Comparison of ENCODE assay signal across 1 cellular context in genomic region chr20:63377256-63378114, GRCh38.
A peak's percentile ranks its signal among the peaks of the same experiment; 100 is the strongest.
TF ChIP-seq lines count a peak whose summit lies in the region.

No MANE protein-coding gene starts in this region.

TF ChIP-seq in HepG2, 621 proteins besides CTCF, POLR2A, EP300 and RAD21 (continued from another document):
- TF ChIP-seq THAP9 (CRISPR knock-in tag; IDR thresholded peaks at IDR 0.05; ENCODE audit: borderline replicate concordance) = no peak
- no peak for TF ChIP-seq ZMYM2 (CRISPR knock-in tag; IDR thresholded peaks at IDR 0.05)
- 0 out of 2 replicates have a peak, but pooled peaks have one; percentile 13 for TF ChIP-seq ZNF30 (CRISPR knock-in tag; IDR thresholded peaks at IDR 0.05)
- no peak for TF ChIP-seq GRHL1 (CRISPR knock-in tag; conservative IDR thresholded peaks at IDR 0.05)
- no peak for TF ChIP-seq SP2 (CRISPR knock-in tag; IDR thresholded peaks at IDR 0.05)
- TF ChIP-seq ZNF792 (CRISPR knock-in tag; IDR thresholded peaks at IDR 0.05) = no peak
- TF ChIP-seq PCBP2 (optimal IDR thresholded peaks at IDR 0.05; ENCODE audit: low read depth, low read length, poor library complexity, severe bottlenecking) = no peak
- no peak for TF ChIP-seq ZBTB20 (CRISPR knock-in tag; IDR thresholded peaks at IDR 0.05; ENCODE audit: borderline replicate concordance, low read depth)
- no peak for TF ChIP-seq MXD4 (CRISPR knock-in tag; IDR thresholded peaks at IDR 0.05)
- no peak for TF ChIP-seq SMAD1 (CRISPR knock-in tag; IDR thresholded peaks at IDR 0.05; ENCODE audit: borderline replicate concordance, low read depth)
- TF ChIP-seq DRAP1 (CRISPR knock-in tag; IDR thresholded peaks at IDR 0.05) = no peak
- TF ChIP-seq JDP2 (CRISPR knock-in tag; IDR thresholded peaks at IDR 0.05; ENCODE audit: borderline replicate concordance) = no peak
- TF ChIP-seq MYNN (CRISPR knock-in tag; IDR thresholded peaks at IDR 0.05; ENCODE audit: low read depth) = no peak
- TF ChIP-seq ZNF839 (CRISPR knock-in tag; IDR thresholded peaks at IDR 0.05; ENCODE audit: borderline replicate concordance) = no peak
- peak; percentile 22; the same call in 1 of the 2 replicates for TF ChIP-seq MLX (CRISPR knock-in tag; IDR thresholded peaks at IDR 0.05)
- no peak for TF ChIP-seq ZNF737 (CRISPR knock-in tag; IDR thresholded peaks at IDR 0.05; ENCODE audit: borderline replicate concordance)
- peak; percentile 20; the same call in 1 of the 2 replicates for TF ChIP-seq ZSCAN21 (CRISPR knock-in tag; IDR thresholded peaks at IDR 0.05; ENCODE audit: borderline replicate concordance)
- TF ChIP-seq ZNF577 (CRISPR knock-in tag; IDR thresholded peaks at IDR 0.05; ENCODE audit: borderline replicate concordance, low read depth) = no peak
- TF ChIP-seq REPIN1 (CRISPR knock-in tag; IDR thresholded peaks at IDR 0.05; ENCODE audit: borderline replicate concordance, low read depth) = peak; percentile 77
- 0 out of 2 replicates have a peak, but pooled peaks have one; percentile 18 for TF ChIP-seq ZMYM3 (CRISPR knock-in tag; IDR thresholded peaks at IDR 0.05)
- no peak for TF ChIP-seq ZNF562 (CRISPR knock-in tag; IDR thresholded peaks at IDR 0.05; ENCODE audit: borderline replicate concordance)
